Comparison of ENCODE assay signal across 1 cellular context in genomic region chrX:18650662-18651061, GRCh38.
TF ChIP-seq lines count a peak whose summit lies in the region.

No MANE protein-coding gene starts in this region.

TF ChIP-seq in K562, 482 proteins besides CTCF, POLR2A, EP300 and RAD21:
- TF ChIP-seq BCOR (IDR thresholded peaks at IDR 0.05) (peak; percentile 28; the same call in 1 of the 2 replicates), RBM25 (IDR thresholded peaks at IDR 0.05; ENCODE audit: low read depth, low read length, severe bottlenecking) (peak; percentile 67), ZNF449 (CRISPR knock-in tag; IDR thresholded peaks at IDR 0.05) (no peak)
TF ChIP-seq in K562: peak in this region for 2.
